Comparison of ENCODE assay signal across 13 cellular contexts in genomic region chr3:189588061-189588817, GRCh38. TPM values are rescaled to one million over a fixed set of nuclear protein-coding genes. Genes with fewer than 3 reads are reported as not detected.
DNase-seq lines count a peak whose midpoint lies in the region; ATAC-seq and TF ChIP-seq lines count a peak whose summit lies in the region.
"Had no signal": no experiment of that assay in that cellular context is flagged by ENCODE, and none has a peak within 500 bp of the region (broad histone marks: within the 10 kb centered on the region; RNA-seq: fewer than 3 reads in every experiment).

No MANE protein-coding gene starts in this region.

- peaks cover 23% of the 10 kb centered on the region for H3K9me3 Mint-ChIP-seq in osteocyte (ENCODE audit: unreplicated experiment)
- H3K9me3 Mint-ChIP-seq in T-cell = peaks cover 0 to 8% (median 8%) of the 10 kb centered on the region in 3 donors
- H3K9me3 Mint-ChIP-seq: dendritic cell treated with granulocyte-macrophage colony-stimulating factor and Interleukin-4, amounts not matched to agents 40 ng/mL and 50 ng/mL, for 4 days had no signal

- H3K36me3 Mint-ChIP-seq in osteocyte (ENCODE audit: unreplicated experiment) (peaks cover 2% of the 10 kb centered on the region), T-cell (peaks cover 6% of the 10 kb centered on the region)

- TF ChIP-seq CTCF in choroid plexus epithelial cell (conservative IDR thresholded peaks at IDR 0.05; ENCODE audit: low read depth, low read length) (no peak), osteocyte (IDR thresholded peaks at IDR 0.05) (no peak)

- H3K27ac Mint-ChIP-seq in osteocyte (ENCODE audit: unreplicated experiment) (peak overlapping the region; percentile 63), T-cell (no peak overlapping the region)
- H3K27ac Mint-ChIP-seq: dendritic cell treated with granulocyte-macrophage colony-stimulating factor and Interleukin-4, amounts not matched to agents 40 ng/mL and 50 ng/mL, for 4 days had no signal

- POLR2A ChIA-PET in T-cell (lab: Charles Lee) = no interaction called here

- H3K27me3 Mint-ChIP-seq in osteocyte (ENCODE audit: unreplicated experiment) = no peaks in the 10 kb centered on the region
- peaks cover 0 to 6% of the 10 kb centered on the region in 2 donors for H3K27me3 Mint-ChIP-seq in T-cell
- H3K27me3 Mint-ChIP-seq: dendritic cell treated with granulocyte-macrophage colony-stimulating factor and Interleukin-4, amounts not matched to agents 40 ng/mL and 50 ng/mL, for 4 days had no signal

- CTCF ChIA-PET in T-cell (lab: Charles Lee) = interaction anchor here in 1 of 2 donors (0.6 kb wide), 1 partner anchor 349 kb away, joined by 3 read pairs; no protein-coding TSS in a partner anchor

- intact Hi-C loops in left colon (cut with DNase I, micrococcal nuclease) = no loop called here

- DNase-seq in Daoy (ENCODE audit: low read depth) (peak; percentile 22), M059J (ENCODE audit: low read depth) (peak; percentile 67), choroid plexus epithelial cell (ENCODE audit: low read depth) (peak; percentile 67), osteocyte (ENCODE audit: extremely low spot score, unreplicated experiment) (no peak), left colon (no peak), NCI-H1092 treated with DMSO at 0.1 percent for 48 hours (lab: John Stamatoyannopoulos, UW) (no peak), T-cell (no peak)
- DNase-seq: activated naive CD4-positive, alpha-beta T cell; naive thymus-derived CD4-positive, alpha-beta T cell; NCI-H446; retina had no signal

- no peak overlapping the region for H3K4me3 ChIP-seq in choroid plexus epithelial cell (ENCODE audit: low read depth, low read length)

- peak overlapping the region; percentile 12 for H3K4me3 Mint-ChIP-seq in osteocyte (ENCODE audit: unreplicated experiment)
- no peak overlapping the region for H3K4me3 Mint-ChIP-seq in T-cell
- H3K4me3 Mint-ChIP-seq: dendritic cell treated with granulocyte-macrophage colony-stimulating factor and Interleukin-4, amounts not matched to agents 40 ng/mL and 50 ng/mL, for 4 days; naive thymus-derived CD4-positive, alpha-beta T cell had no signal

- no peak for ATAC-seq in left colon
- ATAC-seq in HG03571 (IDR thresholded peaks at IDR 0.05; ENCODE audit: unreplicated experiment) = no peak
- ATAC-seq in T-cell (replicated peaks in 1 of 4) = no peak
- ATAC-seq: naive thymus-derived CD4-positive, alpha-beta T cell had no signal

- H3K4me1 Mint-ChIP-seq in osteocyte (ENCODE audit: unreplicated experiment) (peaks cover 27% of the 10 kb centered on the region), T-cell (no peaks in the 10 kb centered on the region)

RNA-seq across cellular contexts. Expression of gene TP63, which starts 43.0 kb away (rescaled TPM):
- 0.29 and 0.36 TPM in 2 replicates for total RNA-seq in Daoy (2014; rRNA removed; shearing (Covaris generic))
- total RNA-seq in M059J (2014; rRNA removed; shearing (Covaris generic)) = 0.07 TPM in 1 of 2 replicates, not detected in the other
- total RNA-seq in osteocyte (0.16 and 0.29 TPM in 2 replicates), left colon (under 1 TPM in 1 of 2 donors, not detected in 1; 0.11 TPM), T-cell (under 1 TPM in 4 of 5 donors, not detected in 1; 0.35 to 0.75 (median 0.62) TPM)

Comparison
In these comparisons a context has a peak if more than half of its experiments do, and no peak if none do; other contexts are left out.
1. DNase-seq: peak in Daoy (single experiment), M059J (single experiment) and choroid plexus epithelial cell (single experiment); none in osteocyte (single experiment), left colon (0 of 2), NCI-H1092 treated with DMSO at 0.1 percent for 48 hours (single experiment) and T-cell (0 of 34).